22 cellular contexts compared by ENCODE assay signal in genomic region chr2:204611017-204611631, GRCh38.
DNase-seq lines count a peak whose midpoint lies in the region; ATAC-seq, FAIRE-seq and TF ChIP-seq lines count a peak whose summit lies in the region.
"Had no signal": no experiment of that assay in that cellular context is flagged by ENCODE, and none has a peak within 500 bp of the region (broad histone marks: within the 10 kb centered on the region; RNA-seq: fewer than 3 reads in every experiment).

No MANE protein-coding gene starts in this region.

- no peak overlapping the region for H3K4me3 Mint-ChIP-seq in activated naive CD4-positive, alpha-beta T cell treated with anti-CD3 and anti-CD28 coated beads for 36 hours
- H3K4me3 Mint-ChIP-seq: CD4-positive, CD25-positive, alpha-beta regulatory T cell; GM23338 had no signal

- H3K9me3 Mint-ChIP-seq in activated naive CD4-positive, alpha-beta T cell treated with anti-CD3 and anti-CD28 coated beads for 36 hours = no peaks in the 10 kb centered on the region

- no peak overlapping the region for H3K27ac Mint-ChIP-seq in activated naive CD4-positive, alpha-beta T cell treated with anti-CD3 and anti-CD28 coated beads for 36 hours
- H3K27ac Mint-ChIP-seq: CD4-positive, CD25-positive, alpha-beta regulatory T cell; GM23338 had no signal

- FAIRE-seq in small intestine (lab: Jason Lieb, UNC) = no peak
- FAIRE-seq: GM12892, RCC 7860 had no signal

- H3K27me3 ChIP-seq in body of pancreas (no peaks in the 10 kb centered on the region), muscle layer of colon (ENCODE audit: control insufficient read depth in 1 of 2, insufficient read depth in 2 of 2, low read length in 2 of 2) (no peaks in the 10 kb centered on the region), small intestine (ENCODE audit: control insufficient read depth in 2 of 2, insufficient read depth in 2 of 2, low read length in 2 of 2) (no peaks in the 10 kb centered on the region), PC-3 (ENCODE audit: low read length) (no peaks in the 10 kb centered on the region)
- H3K27me3 ChIP-seq: SJSA1 had no signal

- H4K20me1 ChIP-seq in PC-3 (ENCODE audit: low read length) = no peaks in the 10 kb centered on the region

- H3K79me2 ChIP-seq in PC-3 (ENCODE audit: low read length) = no peaks in the 10 kb centered on the region

- no peak overlapping the region for H2AFZ ChIP-seq in PC-3 (ENCODE audit: low read length)
- H2AFZ ChIP-seq: GM23338 had no signal

- H3K36me3 Mint-ChIP-seq in activated naive CD4-positive, alpha-beta T cell treated with anti-CD3 and anti-CD28 coated beads for 36 hours (ENCODE audit: low read depth) = no peaks in the 10 kb centered on the region
- H3K36me3 Mint-ChIP-seq: CD4-positive, CD25-positive, alpha-beta regulatory T cell had no signal

- H3K9ac ChIP-seq in muscle layer of colon (ENCODE audit: low read length) (no peak overlapping the region), PC-3 (ENCODE audit: low read length) (no peak overlapping the region)

- TF ChIP-seq CTCF in body of pancreas (IDR thresholded peaks at IDR 0.05) (no peak), PC-3 (conservative IDR thresholded peaks at IDR 0.05; ENCODE audit: low read depth, low read length) (no peak)

- 24 to 38% methylated on average over 5 of the region's 5 CpGs for WGBS in body of pancreas, 2 donors
- 9 to 66% (median 35%) methylated on average over 5 of the region's 5 CpGs for WGBS in small intestine, 3 donors

- no peaks in the 10 kb centered on the region for H3K9me3 ChIP-seq in body of pancreas
- no peaks in the 10 kb centered on the region for H3K9me3 ChIP-seq in muscle layer of colon (ENCODE audit: low read length)
- no peaks in the 10 kb centered on the region for H3K9me3 ChIP-seq in small intestine (ENCODE audit: control insufficient read depth, low read depth)
- H3K9me3 ChIP-seq in PC-3 (ENCODE audit: low read length) = no peaks in the 10 kb centered on the region
- H3K9me3 ChIP-seq: SJSA1 had no signal

- H3K36me3 ChIP-seq in body of pancreas (replicated peaks in 1 of 2; ENCODE audit: insufficient read depth in 1 of 2, low read depth in 2 of 2) = no peaks in the 10 kb centered on the region
- H3K36me3 ChIP-seq in muscle layer of colon (ENCODE audit: insufficient read depth, low read length) = no peaks in the 10 kb centered on the region
- H3K36me3 ChIP-seq in small intestine (ENCODE audit: control insufficient read depth in 2 of 2, insufficient read depth in 2 of 2, low read length in 2 of 2) = no peaks in the 10 kb centered on the region
- no peaks in the 10 kb centered on the region for H3K36me3 ChIP-seq in PC-3 (ENCODE audit: low read depth, low read length)
- H3K36me3 ChIP-seq: SJSA1 had no signal

- no peak for TF ChIP-seq POLR2A in body of pancreas (IDR thresholded peaks at IDR 0.05)

- CTCF ChIA-PET in activated naive CD4-positive, alpha-beta T cell treated with anti-CD3 and anti-CD28 coated beads for 36 hours (lab: Charles Lee) = no interaction called here
- CTCF ChIA-PET in PC-3 (lab: Charles Lee) = no interaction called here

- POLR2A ChIA-PET in PC-3 (lab: Charles Lee; ENCODE audit: unreplicated experiment) = no interaction called here

- no peaks in the 10 kb centered on the region for H3K4me1 Mint-ChIP-seq in activated naive CD4-positive, alpha-beta T cell treated with anti-CD3 and anti-CD28 coated beads for 36 hours (ENCODE audit: low read depth)
- H3K4me1 Mint-ChIP-seq: CD4-positive, CD25-positive, alpha-beta regulatory T cell; GM23338 had no signal

- H3K27me3 Mint-ChIP-seq in activated naive CD4-positive, alpha-beta T cell treated with anti-CD3 and anti-CD28 coated beads for 36 hours (ENCODE audit: low read depth) = no peaks in the 10 kb centered on the region

- H3K9me2 ChIP-seq in PC-3 (replicated peaks; ENCODE audit: low read length) = no peaks in the 10 kb centered on the region

- no peaks in the 10 kb centered on the region for H3F3A ChIP-seq in PC-3 (ENCODE audit: low read length, unreplicated experiment)

- BruUV-seq in PC-3 (replicated peaks; lab: Mats Ljungman, UMichigan) = no TSS peak

- intact Hi-C loops in body of pancreas (cut with DNase I) = no loop called here
- intact Hi-C loops in left colon (cut with DNase I, micrococcal nuclease) = no loop called here
- intact Hi-C loops in activated naive CD4-positive, alpha-beta T cell treated with anti-CD3 and anti-CD28 coated beads for 36 hours (cut with micrococcal nuclease) = no loop called here
- intact Hi-C loops in PC-3 (cut with micrococcal nuclease) = loop anchor here (5.0 kb wide), 1 partner anchor 64 kb away; the partner anchor contains the start of gene PARD3B

- H3K27ac ChIP-seq in body of pancreas (peak overlapping the region in 2 of 4 donors; percentile 48 to 74), muscle layer of colon (ENCODE audit: low read depth, low read length) (peak overlapping the region; percentile 37), small intestine (ENCODE audit: low read depth in 1 of 2, low read length in 1 of 2) (no peak overlapping the region), PC-3 (ENCODE audit: low read length) (no peak overlapping the region)
- H3K27ac ChIP-seq: SJSA1 had no signal

- H3K4me1 ChIP-seq in body of pancreas (peaks cover 38% of the 10 kb centered on the region), muscle layer of colon (ENCODE audit: insufficient read depth, low read length) (peaks cover 71% of the 10 kb centered on the region), small intestine (ENCODE audit: control insufficient read depth in 2 of 2, insufficient read depth in 1 of 2, low read depth in 1 of 2, low read length in 1 of 2) (peaks cover 2 to 7% of the 10 kb centered on the region in 2 donors), PC-3 (ENCODE audit: insufficient read depth, low read length) (no peaks in the 10 kb centered on the region)

- H3K4me3 ChIP-seq in body of pancreas (no peak overlapping the region), muscle layer of colon (ENCODE audit: low read depth in 1 of 2, low read length in 2 of 2) (no peak overlapping the region), small intestine (ENCODE audit: low read depth in 1 of 2, low read length in 2 of 2) (no peak overlapping the region), PC-3 (ENCODE audit: low read length) (no peak overlapping the region)
- H3K4me3 ChIP-seq: GM23338, SJSA1 had no signal

- DNase-seq in body of pancreas = no peak
- no peak for DNase-seq in left colon
- peak; percentile 72 for DNase-seq in small intestine
- DNase-seq in activated naive CD4-positive, alpha-beta T cell treated with anti-CD3 and anti-CD28 coated beads for 36 hours = no peak
- no peak for DNase-seq in putamen (ENCODE audit: low spot score)
- DNase-seq in PC-3 = no peak
- no peak for DNase-seq in OCI-M1 (lab: John Stamatoyannopoulos, UW)
- DNase-seq: CD4-positive, CD25-positive, alpha-beta regulatory T cell; DMS 273 treated with DMSO at 0.1 percent for 48 hours; HCEC 1CT; KG1; NCI-H1092 treated with DMSO at 0.1 percent for 48 hours; NCI-H1436 treated with DMSO at 0.1 percent for 48 hours; NCI-H2029; NCI-H226; NCI-H510A treated with DMSO at 0.1 percent for 48 hours; NCI-H774 had no signal

- no peak overlapping the region for H3K4me2 ChIP-seq in PC-3 (ENCODE audit: low read length)
- H3K4me2 ChIP-seq: GM23338 had no signal

- ATAC-seq in body of pancreas (peak; percentile 63), left colon (peak; percentile 96), PC-3 (no peak)
- ATAC-seq: GM23338 had no signal
